In the genomic region with DNA sequence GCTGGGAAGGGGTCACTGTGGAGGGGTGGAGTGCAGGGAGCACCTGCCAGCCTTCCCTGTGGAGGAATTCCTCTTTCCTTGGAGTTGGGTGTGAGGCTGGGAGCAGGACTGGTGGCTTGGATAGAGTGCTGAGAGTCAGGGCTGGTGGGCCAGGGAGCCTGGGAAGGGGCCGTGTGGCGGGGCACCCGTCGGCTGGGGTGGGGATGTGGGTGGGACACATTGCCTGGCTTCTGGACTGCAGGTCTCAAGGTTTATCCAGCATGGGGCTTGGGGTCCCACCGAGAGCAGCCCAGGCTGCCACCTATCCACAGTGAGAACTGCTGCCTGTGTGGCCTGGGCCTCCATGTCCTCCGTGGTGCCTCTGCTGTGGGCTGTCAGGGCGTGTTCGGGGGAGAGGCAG, we compare ENCODE assay signal across 20 cellular contexts.
"Had no signal": no experiment of that assay in that cellular context is flagged by ENCODE, and none has a peak within 500 bp of the region (broad histone marks: within the 10 kb centered on the region; RNA-seq: fewer than 3 reads in every experiment).

No MANE protein-coding gene starts in this region.

- H3K9me3 Mint-ChIP-seq: central memory CD8-positive, alpha-beta T cell; naive thymus-derived CD8-positive, alpha-beta T cell had no signal

- ATAC-seq: heart right ventricle; left lobe of liver; mucosa of descending colon; naive thymus-derived CD8-positive, alpha-beta T cell; pancreas; psoas muscle had no signal

- H3K27ac ChIP-seq: heart right ventricle, pancreas, psoas muscle, sigmoid colon, skin epidermis, stomach, transverse colon had no signal

- H3K9me3 ChIP-seq: heart right ventricle, mucosa of descending colon, pancreas, psoas muscle, sigmoid colon, stomach, thoracic aorta, transverse colon had no signal

- H3K4me3 ChIP-seq: heart right ventricle, mucosa of descending colon, pancreas, psoas muscle, sigmoid colon, skin epidermis, stomach, thoracic aorta, transverse colon had no signal

- H3K27me3 ChIP-seq: pancreas, sigmoid colon, transverse colon had no signal

- H3K36me3 ChIP-seq: transverse colon had no signal

- H3K4me3 Mint-ChIP-seq: central memory CD8-positive, alpha-beta T cell had no signal

- H3K27me3 Mint-ChIP-seq: central memory CD8-positive, alpha-beta T cell; naive thymus-derived CD8-positive, alpha-beta T cell had no signal

- DNase-seq: effector memory CD4-positive, alpha-beta T cell; erythroblast; islet precursor cell; mucosa of descending colon; naive thymus-derived CD8-positive, alpha-beta T cell; nucleus accumbens; psoas muscle; retina; sigmoid colon; stimulated activated CD4-positive, alpha-beta T cell treated with anti-CD3 and anti-CD28 coated beads, Interleukin-2, amount 100 ng/mL, for 24 hours; stimulated activated CD4-positive, alpha-beta T cell treated with anti-CD3 and anti-CD28 coated beads, Interleukin-4, amount 100 ng/mL, for 4 hours; stimulated activated naive CD4-positive, alpha-beta T cell; stomach; transverse colon had no signal
